In genomic region chr6:127841811-127842210, GRCh38 we compare ENCODE assay signal across 14 cellular contexts. TPM values are rescaled to one million over a fixed set of nuclear protein-coding genes. Genes with fewer than 3 reads are reported as not detected.
"Had no signal": no experiment of that assay in that cellular context is flagged by ENCODE, and none has a peak within 500 bp of the region (broad histone marks: within the 10 kb centered on the region; RNA-seq: fewer than 3 reads in every experiment).

No MANE protein-coding gene starts in this region.

- DNase-seq: activated CD4-positive, alpha-beta T cell treated with anti-CD3 and anti-CD28 coated beads for 36 hours; activated CD8-positive, alpha-beta memory T cell treated with anti-CD3 and anti-CD28 coated beads, Interleukin-2, amount 50 U/mL, for 48 hours; activated CD8-positive, alpha-beta T cell treated with anti-CD3 and anti-CD28 coated beads, Interleukin-2, amount 10 ng/mL, durations not matched to agents 7 days and 5 days; activated naive CD4-positive, alpha-beta T cell treated with anti-CD3 and anti-CD28 coated beads for 36 hours; brain microvascular endothelial cell; hippocampal formation; kidney glomerular epithelial cell; right cardiac atrium; WERI-Rb-1 had no signal

- ATAC-seq: activated CD4-positive, alpha-beta T cell treated with anti-CD3 and anti-CD28 coated beads for 36 hours; activated CD8-positive, alpha-beta T cell treated with anti-CD3 and anti-CD28 coated beads, Interleukin-2, amount 10 ng/mL, durations not matched to agents 7 days and 5 days; right cardiac atrium had no signal

- H3K9me3 ChIP-seq: tibial nerve had no signal

- H3K27me3 ChIP-seq: brain microvascular endothelial cell, tibial nerve had no signal

- H3K4me3 ChIP-seq: smooth muscle cell, tibial nerve had no signal

- H3K36me3 ChIP-seq: brain microvascular endothelial cell, tibial nerve, WERI-Rb-1 had no signal

- H3K27ac ChIP-seq: brain microvascular endothelial cell, tibial nerve, WERI-Rb-1 had no signal

- H3K4me1 ChIP-seq: tibial nerve had no signal

RNA-seq across cellular contexts. Expression of gene THEMIS, which starts 59.0 kb away (rescaled TPM):
- total RNA-seq: mesothelial cell of epicardium, myocyte, neural crest cell, smooth muscle cell had no signal
- polyA plus RNA-seq: right cardiac atrium, smooth muscle cell had no signal
